17 cellular contexts compared by ENCODE assay signal in genomic region chr10:127320176-127320575, GRCh38.
"Had no signal": no experiment of that assay in that cellular context is flagged by ENCODE, and none has a peak within 500 bp of the region (broad histone marks: within the 10 kb centered on the region; RNA-seq: fewer than 3 reads in every experiment).

No MANE protein-coding gene starts in this region.

- H3K27me3 Mint-ChIP-seq: dendritic cell treated with granulocyte-macrophage colony-stimulating factor and Interleukin-4, amounts not matched to agents 40 ng/mL and 50 ng/mL, for 4 days; stimulated activated naive B cell treated with anti-CD40 and anti-IgM and Interleukin-4, amounts not matched to agents 10 μg/mL and 1 μg/mL and 100 μg/mL, for 72 hours had no signal

- H3K4me1 ChIP-seq: psoas muscle, sigmoid colon, transverse colon had no signal

- H3K36me3 ChIP-seq: esophagus squamous epithelium, heart left ventricle, neutrophil, sigmoid colon, thoracic aorta, transverse colon had no signal

- H3K27ac ChIP-seq: esophagus squamous epithelium, heart left ventricle, neutrophil, psoas muscle, sigmoid colon, skin epidermis, thoracic aorta, transverse colon had no signal

- DNase-seq: esophagus squamous epithelium; heart left ventricle; hippocampal formation; mesendoderm; naive thymus-derived CD4-positive, alpha-beta T cell; psoas muscle; retina; sigmoid colon; stimulated activated CD4-positive, alpha-beta T cell treated with anti-CD3 and anti-CD28 coated beads, Interleukin-2, amount 100 ng/mL, for 24 hours; stimulated activated CD4-positive, alpha-beta T cell treated with anti-CD3 and anti-CD28 coated beads, Interleukin-4, amount 100 ng/mL, for 4 hours; stimulated activated naive B cell treated with anti-CD40 and anti-IgM and Interleukin-4, amounts not matched to agents 10 μg/mL and 1 μg/mL and 100 μg/mL, for 72 hours; stimulated activated naive CD8-positive, alpha-beta T cell treated with anti-CD3 and anti-CD28 coated beads, Interleukin-15, amount 100 ng/mL, for 72 hours; transverse colon had no signal

- H3K4me1 Mint-ChIP-seq: stimulated activated naive B cell treated with anti-CD40 and anti-IgM and Interleukin-4, amounts not matched to agents 10 μg/mL and 1 μg/mL and 100 μg/mL, for 72 hours; stimulated activated naive CD8-positive, alpha-beta T cell treated with anti-CD3 and anti-CD28 coated beads, Interleukin-15, amount 100 ng/mL, for 72 hours had no signal

- H3K4me3 Mint-ChIP-seq: dendritic cell treated with granulocyte-macrophage colony-stimulating factor and Interleukin-4, amounts not matched to agents 40 ng/mL and 50 ng/mL, for 4 days; naive thymus-derived CD4-positive, alpha-beta T cell; stimulated activated naive B cell treated with anti-CD40 and anti-IgM and Interleukin-4, amounts not matched to agents 10 μg/mL and 1 μg/mL and 100 μg/mL, for 72 hours; stimulated activated naive CD8-positive, alpha-beta T cell treated with anti-CD3 and anti-CD28 coated beads, Interleukin-15, amount 100 ng/mL, for 72 hours had no signal

- H3K9me3 Mint-ChIP-seq: dendritic cell treated with granulocyte-macrophage colony-stimulating factor and Interleukin-4, amounts not matched to agents 40 ng/mL and 50 ng/mL, for 4 days; stimulated activated naive B cell treated with anti-CD40 and anti-IgM and Interleukin-4, amounts not matched to agents 10 μg/mL and 1 μg/mL and 100 μg/mL, for 72 hours; stimulated activated naive CD8-positive, alpha-beta T cell treated with anti-CD3 and anti-CD28 coated beads, Interleukin-15, amount 100 ng/mL, for 72 hours had no signal

- H3K36me3 Mint-ChIP-seq: naive thymus-derived CD4-positive, alpha-beta T cell; stimulated activated naive B cell treated with anti-CD40 and anti-IgM and Interleukin-4, amounts not matched to agents 10 μg/mL and 1 μg/mL and 100 μg/mL, for 72 hours had no signal

- H3K4me3 ChIP-seq: esophagus squamous epithelium, heart left ventricle, psoas muscle, sigmoid colon, skin epidermis, thoracic aorta, transverse colon had no signal

- H3K27ac Mint-ChIP-seq: dendritic cell treated with granulocyte-macrophage colony-stimulating factor and Interleukin-4, amounts not matched to agents 40 ng/mL and 50 ng/mL, for 4 days; naive thymus-derived CD4-positive, alpha-beta T cell; stimulated activated naive B cell treated with anti-CD40 and anti-IgM and Interleukin-4, amounts not matched to agents 10 μg/mL and 1 μg/mL and 100 μg/mL, for 72 hours had no signal

- H3K9me3 ChIP-seq: esophagus squamous epithelium, heart left ventricle, neutrophil, psoas muscle, sigmoid colon, thoracic aorta, transverse colon had no signal

- H3K27me3 ChIP-seq: esophagus squamous epithelium, heart left ventricle, neutrophil, sigmoid colon, transverse colon had no signal

- ATAC-seq: heart left ventricle; naive thymus-derived CD4-positive, alpha-beta T cell; psoas muscle; stimulated activated naive B cell treated with anti-CD40 and anti-IgM and Interleukin-4, amounts not matched to agents 10 μg/mL and 1 μg/mL and 100 μg/mL, for 72 hours had no signal
